Comparison of ENCODE assay signal across 8 cellular contexts in genomic region chr14:73539017-73539416, GRCh38. TPM values are rescaled to one million over a fixed set of nuclear protein-coding genes. Genes with fewer than 3 reads are reported as not detected.
DNase-seq lines count a peak whose midpoint lies in the region; ATAC-seq and TF ChIP-seq lines count a peak whose summit lies in the region.
"Not testable (repeated sequence)": the region's sequence is repeated elsewhere in the genome, so short reads cannot be mapped to it uniquely, and the experiment has no call there.

No MANE protein-coding gene starts in this region.

- intact Hi-C loops in naive thymus-derived CD4-positive, alpha-beta T cell (cut with micrococcal nuclease), result not testable (repeated sequence)

- H3K27me3 ChIP-seq in naive thymus-derived CD4-positive, alpha-beta T cell (ENCODE audit: control insufficient read depth in 2 of 2, insufficient read depth in 2 of 2, low read length in 2 of 2), result not testable (repeated sequence)

- DNase-seq in CD1c-positive myeloid dendritic cell (ENCODE audit: extremely low spot score) (peak; percentile 26), HT1080 (ENCODE audit: low read depth) (peak; percentile 28), T-helper 17 cell (peak in 1 of 3 donors; percentile 44), fibroblast of mammary gland (ENCODE audit: low read depth) (peak; percentile 30)
- peak; percentile 84 for DNase-seq in activated effector memory CD4-positive, alpha-beta T cell treated with anti-CD3 and anti-CD28 coated beads, Interleukin-2, amount 50 U/mL, for 16 hours
- DNase-seq in naive thymus-derived CD4-positive, alpha-beta T cell, result peak in 5 of 9 donors; percentile 14 to 25 (median 22)
- DNase-seq in stimulated activated CD8-positive, alpha-beta memory T cell treated with anti-CD3 and anti-CD28 coated beads, Interleukin-12 subunit alpha, Interleukin-12 subunit beta, amount 100 ng/mL, for 1 hour (ENCODE audit: low read depth), result peak; percentile 5

- not testable (repeated sequence) for H3K27ac ChIP-seq in naive thymus-derived CD4-positive, alpha-beta T cell (ENCODE audit: low read depth, low read length)

- ATAC-seq in GM19395 (IDR thresholded peaks at IDR 0.05; ENCODE audit: unreplicated experiment) (peak; percentile 89), T-helper 17 cell (peak; percentile 100)
- peak; percentile 100 for ATAC-seq in naive thymus-derived CD4-positive, alpha-beta T cell

- not testable (repeated sequence) for H3K4me1 Mint-ChIP-seq in T-helper 17 cell; naive thymus-derived CD4-positive, alpha-beta T cell

- not testable (repeated sequence) for H3K4me3 Mint-ChIP-seq in T-helper 17 cell
- peak overlapping the region in 2 of 10 donors; percentile 25 to 70 for H3K4me3 Mint-ChIP-seq in naive thymus-derived CD4-positive, alpha-beta T cell

- not testable (repeated sequence) for H3K4me1 ChIP-seq in naive thymus-derived CD4-positive, alpha-beta T cell (ENCODE audit: control insufficient read depth in 2 of 2, insufficient read depth in 2 of 2, low read length in 2 of 2)

- H3K36me3 ChIP-seq in naive thymus-derived CD4-positive, alpha-beta T cell (ENCODE audit: control insufficient read depth in 2 of 3, insufficient read depth in 3 of 3, low read length in 3 of 3), result not testable (repeated sequence)

- not testable (repeated sequence) for H3K9me3 Mint-ChIP-seq in naive thymus-derived CD4-positive, alpha-beta T cell

- not testable (repeated sequence) for H3K9me3 ChIP-seq in T-helper 17 cell (ENCODE audit: control insufficient read depth, low read length, poor library complexity, severe bottlenecking); naive thymus-derived CD4-positive, alpha-beta T cell (ENCODE audit: control insufficient read depth in 2 of 3, low read length in 3 of 3)

- peak; percentile 59 for TF ChIP-seq CTCF in fibroblast of mammary gland (conservative IDR thresholded peaks at IDR 0.05; ENCODE audit: control insufficient read depth, insufficient read depth, low read depth, low read length)

- CTCF ChIA-PET in naive thymus-derived CD4-positive, alpha-beta T cell (lab: Charles Lee), result not testable (repeated sequence)

- POLR2A ChIA-PET in naive thymus-derived CD4-positive, alpha-beta T cell (lab: Charles Lee), result not testable (repeated sequence)

- H3K27ac Mint-ChIP-seq in T-helper 17 cell; naive thymus-derived CD4-positive, alpha-beta T cell: not testable (repeated sequence)

- H3K4me3 ChIP-seq in fibroblast of mammary gland (ENCODE audit: control insufficient read depth, low read depth, low read length); naive thymus-derived CD4-positive, alpha-beta T cell (ENCODE audit: low read length): not testable (repeated sequence)

- not testable (repeated sequence) for H3K27me3 Mint-ChIP-seq in T-helper 17 cell
- H3K27me3 Mint-ChIP-seq in naive thymus-derived CD4-positive, alpha-beta T cell, result peaks cover 0 to 15% (median 5%) of the 10 kb centered on the region in 5 donors

- not testable (repeated sequence) for H3K36me3 Mint-ChIP-seq in T-helper 17 cell (ENCODE audit: low read depth); naive thymus-derived CD4-positive, alpha-beta T cell

RNA-seq across cellular contexts. Expression of gene ACOT1, which starts 2.1 kb away (rescaled TPM):
- not detected in 2 replicates for total RNA-seq in HT1080 (2014; rRNA removed; shearing (Covaris generic))
- polyA plus RNA-seq in HT1080 (2015; cell fraction: cytosol; rRNA removed), result not detected in 2 replicates
- polyA plus RNA-seq in HT1080 (2015; cell fraction: nucleus; rRNA removed), result not detected in 2 replicates
- total RNA-seq in T-helper 17 cell, result 1 to 10 TPM; 2.2 to 3.6 TPM
- 1 to 10 TPM; 1.4 to 4.1 (median 2.6) TPM for total RNA-seq in naive thymus-derived CD4-positive, alpha-beta T cell
- 1 to 10 TPM; 2.2 to 2.4 TPM for polyA plus RNA-seq in naive thymus-derived CD4-positive, alpha-beta T cell

RNA-seq across cellular contexts. Expression of gene HEATR4, which starts 19.7 kb away (rescaled TPM):
- total RNA-seq in HT1080 (2014; rRNA removed; shearing (Covaris generic)), result not detected in 2 replicates
- not detected in 2 replicates for polyA plus RNA-seq in HT1080 (2015; cell fraction: cytosol; rRNA removed)
- not detected in 2 replicates for polyA plus RNA-seq in HT1080 (2015; cell fraction: nucleus; rRNA removed)
- under 1 TPM in 1 of 2 donors, not detected in 1; 0.07 TPM for total RNA-seq in T-helper 17 cell
- total RNA-seq in naive thymus-derived CD4-positive, alpha-beta T cell, result under 1 TPM in 1 of 5 experiments, not detected in 4; 0.65 TPM
- under 1 TPM in 1 of 2 donors, not detected in 1; 0.21 TPM for polyA plus RNA-seq in naive thymus-derived CD4-positive, alpha-beta T cell

RNA-seq across cellular contexts. Expression of gene ACOT2, which starts 30.0 kb away (rescaled TPM):
- total RNA-seq in HT1080 (2014; rRNA removed; shearing (Covaris generic)), result 12.8 and 13.7 TPM in 2 replicates
- 4.1 and 5.3 TPM in 2 replicates for polyA plus RNA-seq in HT1080 (2015; cell fraction: cytosol; rRNA removed)
- polyA plus RNA-seq in HT1080 (2015; cell fraction: nucleus; rRNA removed), result 6.7 and 10.0 TPM in 2 replicates
- 10 to 100 TPM; 11.1 to 16.1 TPM for total RNA-seq in T-helper 17 cell
- 10 to 100 TPM in 2 of 5 experiments, 1 to 10 TPM in 3; 8.8 to 15.3 (median 9.8) TPM for total RNA-seq in naive thymus-derived CD4-positive, alpha-beta T cell
- polyA plus RNA-seq in naive thymus-derived CD4-positive, alpha-beta T cell, result 10 to 100 TPM; 29.1 to 36.5 TPM

RNA-seq across cellular contexts. Expression of gene RIOX1, which starts 48.3 kb away (rescaled TPM):
- 0.13 and 0.43 TPM in 2 replicates for total RNA-seq in HT1080 (2014; rRNA removed; shearing (Covaris generic))
- polyA plus RNA-seq in HT1080 (2015; cell fraction: cytosol; rRNA removed), result 0.38 and 0.59 TPM in 2 replicates
- 0.52 and 0.68 TPM in 2 replicates for polyA plus RNA-seq in HT1080 (2015; cell fraction: nucleus; rRNA removed)
- total RNA-seq in T-helper 17 cell, result 10 to 100 TPM; 25.1 to 31.7 TPM
- total RNA-seq in naive thymus-derived CD4-positive, alpha-beta T cell, result 10 to 100 TPM; 20.6 to 40.3 (median 28.0) TPM
- 10 to 100 TPM; 33.8 to 44.2 TPM for polyA plus RNA-seq in naive thymus-derived CD4-positive, alpha-beta T cell

RNA-seq across cellular contexts. Expression of gene ACOT4, which starts 52.7 kb away (rescaled TPM):
- total RNA-seq in HT1080 (2014; rRNA removed; shearing (Covaris generic)), result not detected in 2 replicates
- polyA plus RNA-seq in HT1080 (2015; cell fraction: cytosol; rRNA removed), result not detected in 2 replicates
- not detected in 2 replicates for polyA plus RNA-seq in HT1080 (2015; cell fraction: nucleus; rRNA removed)
- total RNA-seq in T-helper 17 cell, result 1 to 10 TPM in 1 of 2 donors, under 1 TPM in 1; 0.65 to 1.1 TPM
- total RNA-seq in naive thymus-derived CD4-positive, alpha-beta T cell, result 1 to 10 TPM in 1 of 5 experiments, under 1 TPM in 4; 0.69 to 1.0 (median 0.89) TPM
- polyA plus RNA-seq in naive thymus-derived CD4-positive, alpha-beta T cell, result 1 to 10 TPM; 1.8 to 2.6 TPM
